In the genomic region with DNA sequence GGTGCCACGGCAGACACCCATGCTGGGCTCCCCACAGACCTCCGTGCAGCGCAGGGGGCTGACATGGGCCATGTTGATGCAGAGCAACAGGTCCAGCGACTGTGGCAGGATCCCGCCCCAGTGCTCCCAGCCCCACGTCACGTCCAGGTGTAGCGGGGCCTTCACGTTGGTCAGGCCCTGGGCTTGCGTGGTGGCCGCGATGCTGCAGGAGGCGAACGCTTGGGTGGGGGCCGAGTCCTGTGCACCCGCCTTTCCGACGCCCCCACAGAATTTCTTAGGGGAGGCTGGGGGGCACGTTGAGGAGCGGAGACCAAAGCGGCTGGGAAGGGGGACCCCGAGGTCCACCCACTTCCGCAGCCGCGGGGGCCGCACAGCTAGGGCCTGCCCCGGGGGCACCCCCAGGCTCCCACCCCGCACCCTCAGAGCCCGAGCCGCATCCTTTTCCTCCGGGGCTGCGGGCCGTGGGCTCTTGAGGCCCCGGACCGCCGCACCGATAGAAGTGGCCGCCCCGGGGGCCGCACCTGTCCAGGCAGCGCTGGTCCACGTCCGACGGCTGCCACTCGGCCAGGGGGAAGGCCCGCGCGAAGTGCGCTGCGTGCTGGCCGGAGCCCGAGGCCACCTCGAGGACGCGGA, we compare ENCODE assay signal across 8 cellular contexts. TPM values are rescaled to one million over a fixed set of nuclear protein-coding genes. Genes with fewer than 3 reads are reported as not detected.
A peak's percentile ranks its signal among the peaks of the same experiment; 100 is the strongest.
DNase-seq lines count a peak whose midpoint lies in the region; ATAC-seq and TF ChIP-seq lines count a peak whose summit lies in the region.

No MANE protein-coding gene starts in this region.

- TF ChIP-seq CTCF in astrocyte of the spinal cord (IDR thresholded peaks at IDR 0.05; ENCODE audit: low read depth, low read length) (no peak), lung (IDR thresholded peaks at IDR 0.05; ENCODE audit: control extremely low read depth, extremely low read depth) (no peak), GM10248 (IDR thresholded peaks at IDR 0.05; ENCODE audit: control extremely low read depth, extremely low read depth, low read depth, missing control alignments) (no peak)

- intact Hi-C loops in aorta (cut with DNase I) = loop anchor here in 1 of 2 donors (5.0 kb wide), 1 partner anchor 48 kb away; no protein-coding TSS in a partner anchor

- no peaks in the 10 kb centered on the region for H3K9me3 ChIP-seq in lung (ENCODE audit: control insufficient read depth in 2 of 2, insufficient read depth in 1 of 2, low read length in 1 of 2)
- H3K9me3 ChIP-seq in aorta (ENCODE audit: control insufficient read depth, low read length) = no peaks in the 10 kb centered on the region

- DNase-seq in astrocyte of the spinal cord (ENCODE audit: low read depth, low spot score) (no peak), lung (ENCODE audit: low spot score) (no peak), aorta (no peak), T1000 (lab: John Stamatoyannopoulos, UW) (no peak), GM10248 (ENCODE audit: extremely low spot score) (no peak)
- no peak for DNase-seq in activated effector memory CD4-positive, alpha-beta T cell treated with Interleukin-2 at 50 U/mL for 16 hours

- H3K36me3 ChIP-seq in lung (ENCODE audit: control insufficient read depth in 2 of 2, insufficient read depth in 2 of 2, low read length in 2 of 2) (peaks cover 0 to 18% of the 10 kb centered on the region in 2 donors), aorta (ENCODE audit: control insufficient read depth in 1 of 2, insufficient read depth in 2 of 2, low read length in 1 of 2) (peaks cover 0 to 2% of the 10 kb centered on the region in 2 donors)

- peaks cover 0 to 23% of the 10 kb centered on the region in 2 donors for H3K4me1 ChIP-seq in lung (ENCODE audit: control insufficient read depth in 2 of 2, insufficient read depth in 2 of 2, low read length in 2 of 2)
- no peaks in the 10 kb centered on the region for H3K4me1 ChIP-seq in aorta (ENCODE audit: control insufficient read depth in 1 of 2, insufficient read depth in 2 of 2, low read length in 2 of 2)

- in situ Hi-C loops in astrocyte of the spinal cord (cut with HindIII; ENCODE audit: low sequenced_read_pairs) = no loop called here

- POLR2A ChIA-PET in GM10248 (lab: Yijun Ruan, JAX) = interaction anchor here (0.7 kb wide), 1 partner anchor 15 kb away, joined by 4 read pairs; no protein-coding TSS in a partner anchor

- ATAC-seq in GM18867 (IDR thresholded peaks at IDR 0.05; ENCODE audit: unreplicated experiment) = peak; percentile 12
- ATAC-seq in HG03558 (IDR thresholded peaks at IDR 0.05; ENCODE audit: extremely low read depth, unreplicated experiment) = peak; percentile 6
- ATAC-seq in lung (ENCODE audit: insufficient read depth, low FRiP score) = peak; percentile 1
- ATAC-seq in aorta (ENCODE audit: low FRiP score) = no peak

- peak overlapping the region; percentile 97 to 98 for H3K27ac ChIP-seq in lung (ENCODE audit: low read depth in 1 of 2, low read length in 1 of 2)
- H3K27ac ChIP-seq in aorta (ENCODE audit: low read depth in 1 of 2, low read length in 2 of 2) = no peak overlapping the region

- WGBS in lung, 2 donors = 3 to 4% methylated on average over 45 to 55 of the region's 55 CpGs
- WGBS in aorta, 2 donors = 4 to 6% methylated on average over 44 to 55 of the region's 55 CpGs

- CTCF ChIA-PET in GM10248 (lab: Yijun Ruan, JAX) = interaction anchor here (1.1 to 2.5 kb wide), 2 partner anchors 13 to 26 kb away, joined by 3 to 13 read pairs; partner anchors contain the start of gene WDR90

- H3K4me3 ChIP-seq in astrocyte of the spinal cord (ENCODE audit: low read depth, low read length) (peak overlapping the region; percentile 67), lung (peak overlapping the region; percentile 86), aorta (ENCODE audit: low read length in 2 of 2) (peak overlapping the region; percentile 55 to 84)

- H3K27me3 ChIP-seq in lung (ENCODE audit: control insufficient read depth, insufficient read depth) (no peaks in the 10 kb centered on the region), aorta (ENCODE audit: control insufficient read depth in 1 of 2, insufficient read depth in 2 of 2, low read length in 1 of 2) (no peaks in the 10 kb centered on the region)

RNA-seq across cellular contexts. Expression of gene METTL26, which starts 0.4 kb away (rescaled TPM):
- total RNA-seq in lung (10 to 100 TPM; 36.1 to 89.8 TPM), aorta (10 to 100 TPM; 45.2 to 64.8 TPM)
- polyA plus RNA-seq in lung (100 to 1,000 TPM; 138 to 200 TPM), aorta (100 to 1,000 TPM in 1 of 2 donors, 10 to 100 TPM in 1; 86.0 to 158 TPM)

RNA-seq across cellular contexts. Expression of gene WFIKKN1, which starts 4.9 kb away (rescaled TPM):
- total RNA-seq in lung = 1 to 10 TPM in 1 of 2 donors, under 1 TPM in 1; 0.31 to 2.5 TPM
- under 1 TPM; 0.44 to 0.79 TPM for polyA plus RNA-seq in lung
- total RNA-seq in aorta = 1 to 10 TPM in 1 of 2 donors, under 1 TPM in 1; 0.33 to 1.0 TPM
- polyA plus RNA-seq in aorta = 1 to 10 TPM in 1 of 2 donors, under 1 TPM in 1; 0.63 to 2.2 TPM

RNA-seq across cellular contexts. Expression of gene MCRIP2, which starts 5.9 kb away (rescaled TPM):
- 10 to 100 TPM in 1 of 2 donors, 1 to 10 TPM in 1; 9.1 to 61.6 TPM for total RNA-seq in lung
- polyA plus RNA-seq in lung = 100 to 1,000 TPM in 1 of 2 donors, 10 to 100 TPM in 1; 45.0 to 109 TPM
- 10 to 100 TPM; 10.4 to 14.7 TPM for total RNA-seq in aorta
- polyA plus RNA-seq in aorta = 10 to 100 TPM; 22.9 to 28.9 TPM

RNA-seq across cellular contexts. Expression of gene WDR90, which starts 13.5 kb away (rescaled TPM):
- total RNA-seq in lung = 10 to 100 TPM; 22.4 to 74.2 TPM
- polyA plus RNA-seq in lung = 10 to 100 TPM; 18.6 to 33.4 TPM
- total RNA-seq in aorta = 10 to 100 TPM; 21.0 to 25.8 TPM
- 10 to 100 TPM in 1 of 2 donors, 1 to 10 TPM in 1; 7.5 to 60.9 TPM for polyA plus RNA-seq in aorta

RNA-seq across cellular contexts. Expression of gene RHOT2, which starts 32.2 kb away (rescaled TPM):
- total RNA-seq in lung (100 to 1,000 TPM in 1 of 2 donors, 10 to 100 TPM in 1; 40.5 to 121 TPM), aorta (10 to 100 TPM; 79.3 to 93.8 TPM)
- polyA plus RNA-seq in lung (100 to 1,000 TPM; 111 to 119 TPM), aorta (100 to 1,000 TPM in 1 of 2 donors, 10 to 100 TPM in 1; 27.4 to 356 TPM)

Comparison
In these comparisons a context has a peak if more than half of its experiments do, and no peak if none do; other contexts are left out.
1. H3K27ac ChIP-seq: peak in lung (2 of 2); none in aorta (0 of 2).
2. Peak in every context shown above with its lines, with median percentiles within 50 percentile points of each other: H3K4me3 ChIP-seq.